ENCODE assay signal across 22 cellular contexts in genomic region chr11:76176463-76176862, GRCh38. TPM values are rescaled to one million over a fixed set of nuclear protein-coding genes. Genes with fewer than 3 reads are reported as not detected.
DNase-seq lines count a peak whose midpoint lies in the region; ATAC-seq, FAIRE-seq and TF ChIP-seq lines count a peak whose summit lies in the region.
"Had no signal": no experiment of that assay in that cellular context is flagged by ENCODE, and none has a peak within 500 bp of the region (broad histone marks: within the 10 kb centered on the region; RNA-seq: fewer than 3 reads in every experiment).

No MANE protein-coding gene starts in this region.

- ATAC-seq in HepG2 (no peak), right lobe of liver (no peak)
- ATAC-seq in central memory CD8-positive, alpha-beta T cell (replicated peaks; ENCODE audit: extremely low read depth, poor library complexity, severe bottlenecking): no peak
- ATAC-seq: A549; CD8-positive, alpha-beta T cell had no signal

- no peak for FAIRE-seq in HepG2 (lab: Jason Lieb, UNC)
- FAIRE-seq: A549, GM12878 had no signal

- 94% methylated on average over 7 of the region's 9 CpGs for WGBS in HepG2 (ENCODE audit: low lambda C conversion rate)
- 86% methylated on average over 6 of the region's 9 CpGs for WGBS in right lobe of liver (ENCODE audit: insufficient coverage, low coverage, low lambda C conversion rate, missing lambda C conversion rate)

- H3K36me3 ChIP-seq in HepG2 (replicated peaks in 1 of 2; ENCODE audit: control insufficient read depth in 1 of 2, insufficient read depth in 2 of 2, low read length in 2 of 2): no peaks in the 10 kb centered on the region
- H3K36me3 ChIP-seq in right lobe of liver: no peaks in the 10 kb centered on the region
- H3K36me3 ChIP-seq in CD8-positive, alpha-beta memory T cell (ENCODE audit: insufficient read depth, low read length): no peaks in the 10 kb centered on the region

- H3K4me1 Mint-ChIP-seq in central memory CD8-positive, alpha-beta T cell: peaks cover 10% of the 10 kb centered on the region
- peaks cover 17% of the 10 kb centered on the region for H3K4me1 Mint-ChIP-seq in nephron
- peaks cover 9 to 11% (median 9%) of the 10 kb centered on the region in 3 donors for H3K4me1 Mint-ChIP-seq in CD8-positive, alpha-beta memory T cell

- H3K79me2 ChIP-seq in HepG2 (ENCODE audit: insufficient read depth, low read length): no peaks in the 10 kb centered on the region

- H3K27ac ChIP-seq in HepG2 (ENCODE audit: extremely low read length, insufficient read depth, low read length) (peak overlapping the region; percentile 54), right lobe of liver (no peak overlapping the region), substantia nigra (ENCODE audit: low read depth, low read length, poor library complexity, severe bottlenecking) (no peak overlapping the region)
- no peak overlapping the region for H3K27ac ChIP-seq in CD8-positive, alpha-beta memory T cell (ENCODE audit: low read depth, low read length)
- H3K27ac ChIP-seq: 22Rv1, A549, HL-60 had no signal

- H4K20me1 ChIP-seq in HepG2 (ENCODE audit: insufficient read depth, low read length): no peaks in the 10 kb centered on the region

- H3K4me3 Mint-ChIP-seq in central memory CD8-positive, alpha-beta T cell: no peak overlapping the region
- no peak overlapping the region for H3K4me3 Mint-ChIP-seq in nephron
- no peak overlapping the region for H3K4me3 Mint-ChIP-seq in CD8-positive, alpha-beta memory T cell
- H3K4me3 Mint-ChIP-seq: CD8-positive, alpha-beta T cell had no signal

- no TSS peak for BruUV-seq in HepG2 (replicated peaks; lab: Mats Ljungman, UMichigan)

- H3K9me3 Mint-ChIP-seq in central memory CD8-positive, alpha-beta T cell: no peaks in the 10 kb centered on the region
- no peaks in the 10 kb centered on the region for H3K9me3 Mint-ChIP-seq in nephron
- no peaks in the 10 kb centered on the region for H3K9me3 Mint-ChIP-seq in CD8-positive, alpha-beta memory T cell
- H3K9me3 Mint-ChIP-seq: CD8-positive, alpha-beta T cell had no signal

- H3K4me2 ChIP-seq in HepG2 (ENCODE audit: low read depth, low read length): peak overlapping the region; percentile 58
- H3K4me2 ChIP-seq: A549 had no signal

- CTCF ChIA-PET in HepG2 (lab: Yijun Ruan, JAX; ENCODE audit: low intra/inter-chr PET ratio, low total read pairs): no interaction called here
- CTCF ChIA-PET in CD8-positive, alpha-beta memory T cell (lab: Charles Lee): no interaction called here

- H3K9ac ChIP-seq in HepG2 (ENCODE audit: insufficient read depth, low read depth, low read length): no peak overlapping the region; the same call in 1 of the 2 replicates

- DNase-seq in HepG2 (ENCODE audit: low spot score) (no peak), right lobe of liver (no peak), NCI-H146 (lab: John Stamatoyannopoulos, UW) (no peak), substantia nigra (lab: John Stamatoyannopoulos, UW) (no peak)
- no peak for DNase-seq in central memory CD8-positive, alpha-beta T cell (ENCODE audit: low spot score in 2 of 2)
- no peak for DNase-seq in CD8-positive, alpha-beta memory T cell
- DNase-seq: AML-193; CD8-positive, alpha-beta T cell; COR-L47; DMS 273 treated with DMSO at 0.1 percent for 48 hours; DMS53; DND-41; EL; HCEC 1CT; IMR-90 had no signal

- no peak overlapping the region for H3K4me3 ChIP-seq in HepG2 (replicated peaks in 1 of 3; ENCODE audit: insufficient read depth in 1 of 3, low read depth in 2 of 3, low read length in 3 of 3)
- H3K4me3 ChIP-seq in right lobe of liver: no peak overlapping the region
- no peak overlapping the region for H3K4me3 ChIP-seq in CD8-positive, alpha-beta memory T cell (ENCODE audit: low read length)
- H3K4me3 ChIP-seq: A549, GM12878 had no signal

- TF ChIP-seq CTCF in HepG2 (CRISPR knock-in tag; IDR thresholded peaks at IDR 0.05) (no peak), right lobe of liver (IDR thresholded peaks at IDR 0.05) (no peak), nephron (IDR thresholded peaks at IDR 0.05; ENCODE audit: unreplicated experiment in 3 of 3) (no peak)

- no peaks in the 10 kb centered on the region for H3K27me3 Mint-ChIP-seq in central memory CD8-positive, alpha-beta T cell
- peaks cover 19% of the 10 kb centered on the region for H3K27me3 Mint-ChIP-seq in nephron (ENCODE audit: low read depth)
- H3K27me3 Mint-ChIP-seq in CD8-positive, alpha-beta memory T cell: peaks cover 0 to 2% of the 10 kb centered on the region in 2 donors

- TF ChIP-seq POLR2A in HepG2 (IDR thresholded peaks at IDR 0.05; ENCODE audit: insufficient read depth in 1 of 2, low read depth in 2 of 2, low read length in 2 of 2) (no peak), right lobe of liver (IDR thresholded peaks at IDR 0.05) (no peak)

- peak overlapping the region; percentile 54 for H3K27ac Mint-ChIP-seq in central memory CD8-positive, alpha-beta T cell (ENCODE audit: low read depth)
- H3K27ac Mint-ChIP-seq in nephron: peak overlapping the region; percentile 95 to 98 (median 95)
- H3K27ac Mint-ChIP-seq in CD8-positive, alpha-beta memory T cell: no peak overlapping the region
- H3K27ac Mint-ChIP-seq: CD8-positive, alpha-beta T cell had no signal

- in situ Hi-C loops in HepG2 (cut with HindIII; ENCODE audit: extremely low pct_ligation_motif_present, low pct_unique_long_range_greater_than_20kb): no loop called here

- TF ChIP-seq RAD21 in HepG2 (CRISPR knock-in tag; IDR thresholded peaks at IDR 0.05): no peak

- no peak for TF ChIP-seq EP300 in HepG2 (IDR thresholded peaks at IDR 0.05; ENCODE audit: low read depth in 2 of 2, low read length in 2 of 2)
- no peak for TF ChIP-seq EP300 in HepG2 (CRISPR knock-in tag; IDR thresholded peaks at IDR 0.05; ENCODE audit: borderline replicate concordance)

- H3K36me3 Mint-ChIP-seq in central memory CD8-positive, alpha-beta T cell (ENCODE audit: insufficient read depth): no peaks in the 10 kb centered on the region
- no peaks in the 10 kb centered on the region for H3K36me3 Mint-ChIP-seq in nephron (ENCODE audit: low read depth)
- no peaks in the 10 kb centered on the region for H3K36me3 Mint-ChIP-seq in CD8-positive, alpha-beta memory T cell
- H3K36me3 Mint-ChIP-seq: CD8-positive, alpha-beta T cell had no signal

- POLR2A ChIA-PET in HepG2 (lab: Yijun Ruan, JAX): no interaction called here
- POLR2A ChIA-PET in CD8-positive, alpha-beta memory T cell (lab: Charles Lee): no interaction called here

- H2AFZ ChIP-seq in HepG2 (ENCODE audit: low read length): no peak overlapping the region

- H3K9me3 ChIP-seq in HepG2 (ENCODE audit: low read length) (no peaks in the 10 kb centered on the region), right lobe of liver (no peaks in the 10 kb centered on the region)
- H3K9me3 ChIP-seq in CD8-positive, alpha-beta memory T cell (ENCODE audit: low read length): no peaks in the 10 kb centered on the region
- H3K9me3 ChIP-seq: A549 had no signal

- peaks cover 0 to 3% of the 10 kb centered on the region in 2 experiments; a peak in 3 of 5 replicates for H3K27me3 ChIP-seq in HepG2 (ENCODE audit: control insufficient read depth in 1 of 2, insufficient read depth in 2 of 2, low read length in 2 of 2)
- no peaks in the 10 kb centered on the region for H3K27me3 ChIP-seq in right lobe of liver
- no peaks in the 10 kb centered on the region for H3K27me3 ChIP-seq in CD8-positive, alpha-beta memory T cell (ENCODE audit: insufficient read depth, low read length, poor library complexity, severe bottlenecking)

- H3K4me1 ChIP-seq in HepG2 (ENCODE audit: insufficient read depth, low read length): peaks cover 56% of the 10 kb centered on the region
- no peaks in the 10 kb centered on the region for H3K4me1 ChIP-seq in right lobe of liver
- no peaks in the 10 kb centered on the region for H3K4me1 ChIP-seq in CD8-positive, alpha-beta memory T cell (ENCODE audit: insufficient read depth, low read length)
- H3K4me1 ChIP-seq: A549 had no signal

- intact Hi-C loops in HepG2 (cut with micrococcal nuclease; ENCODE audit: unreplicated experiment): no loop called here
- intact Hi-C loops in right lobe of liver (cut with DNase I): no loop called here

TF ChIP-seq in HepG2, 621 proteins besides CTCF, POLR2A, EP300 and RAD21:
- no peak for TF ChIP-seq FLYWCH1 (CRISPR knock-in tag; IDR thresholded peaks at IDR 0.05)
- TF ChIP-seq SMAD1 (CRISPR knock-in tag; IDR thresholded peaks at IDR 0.05; ENCODE audit: borderline replicate concordance, low read depth): 0 out of 2 replicates have a peak, but pooled peaks have one; percentile 54

RNA-seq across cellular contexts. Expression of gene WNT11, which starts 29.8 kb away (rescaled TPM):
- 0.66 TPM in 1 of 2 replicates, not detected in the other for total RNA-seq in HepG2 (2016; rRNA removed; fragmentation: Illumina TruSeq; extraction: Trizol)
- 0.51 TPM in 1 of 2 replicates, not detected in the other for total RNA-seq in HepG2 (2016; cell fraction: cytosol; rRNA removed; fragmentation: Illumina TruSeq; extraction: Trizol; ENCODE audit: low read depth)
- 0.18 and 0.71 TPM in 2 replicates for total RNA-seq in HepG2 (2016; cell fraction: insoluble cytoplasmic fraction; rRNA removed; fragmentation: Illumina TruSeq; extraction: Trizol)
- total RNA-seq in HepG2 (2016; cell fraction: membrane; rRNA removed; fragmentation: Illumina TruSeq; extraction: Trizol): 0.21 and 0.25 TPM in 2 replicates
- 0.50 and 0.69 TPM in 2 replicates for total RNA-seq in HepG2 (2016; cell fraction: nucleus; rRNA removed; fragmentation: Illumina TruSeq; extraction: Trizol)
- 0.34 and 0.42 TPM in 2 replicates for polyA plus RNA-seq in HepG2 (2011; rRNA removed)
- 0.44 and 0.47 TPM in 2 replicates for polyA plus RNA-seq in HepG2 (2011; cell fraction: cytosol; rRNA removed)
- 0.74 and 1.2 TPM in 2 replicates for polyA plus RNA-seq in HepG2 (2011; cell fraction: nucleus; rRNA removed)
- 0.16 and 0.33 TPM in 2 replicates for polyA plus RNA-seq in HepG2 (2012)
- polyA plus RNA-seq in HepG2 (2016; cell fraction: cytosol; fragmentation: Illumina TruSeq; extraction: Trizol; ENCODE audit: low read depth): 0.09 and 0.11 TPM in 2 replicates
- polyA plus RNA-seq in HepG2 (2016; cell fraction: insoluble cytoplasmic fraction; fragmentation: Illumina TruSeq; extraction: Trizol; ENCODE audit: low read depth): 0.16 and 0.44 TPM in 2 replicates
- polyA plus RNA-seq in HepG2 (2016; cell fraction: membrane; fragmentation: Illumina TruSeq; extraction: Trizol; ENCODE audit: low read depth): not detected in 2 replicates
- polyA plus RNA-seq in HepG2 (2016; cell fraction: nucleus; fragmentation: Illumina TruSeq; extraction: Trizol; ENCODE audit: insufficient read depth, low read depth): 0.95 and 1.1 TPM in 2 replicates
- polyA minus RNA-seq in HepG2 (2011; rRNA and poly(A)+ RNA removed; ENCODE audit: low replicate concordance): 1.5 and 1.6 TPM in 2 replicates
- polyA minus RNA-seq in HepG2 (2011; cell fraction: cytosol; rRNA and poly(A)+ RNA removed): 1.7 TPM in 1 of 2 replicates, not detected in the other
- not detected in 2 replicates for polyA minus RNA-seq in HepG2 (2011; cell fraction: nucleus; rRNA and poly(A)+ RNA removed)
- total RNA-seq in right lobe of liver: 10 to 100 TPM in 2 of 6 experiments, 1 to 10 TPM in 4; 2.8 to 13.1 (median 5.5) TPM
- total RNA-seq in CD8-positive, alpha-beta memory T cell: under 1 TPM in 1 of 2 experiments, not detected in 1; 0.28 TPM
- polyA plus RNA-seq in CD8-positive, alpha-beta memory T cell: 1.2 TPM
- total RNA-seq: GM12878, H4, HT1080, IMR-90 had no signal

Comparison
In these comparisons a context has a peak if more than half of its experiments do, and no peak if none do; other contexts are left out.
1. H3K27ac Mint-ChIP-seq: peak in central memory CD8-positive, alpha-beta T cell (single experiment) and nephron (3 of 3); none in CD8-positive, alpha-beta memory T cell (0 of 8).